Comparison of ENCODE assay signal across 8 cellular contexts in the genomic region with DNA sequence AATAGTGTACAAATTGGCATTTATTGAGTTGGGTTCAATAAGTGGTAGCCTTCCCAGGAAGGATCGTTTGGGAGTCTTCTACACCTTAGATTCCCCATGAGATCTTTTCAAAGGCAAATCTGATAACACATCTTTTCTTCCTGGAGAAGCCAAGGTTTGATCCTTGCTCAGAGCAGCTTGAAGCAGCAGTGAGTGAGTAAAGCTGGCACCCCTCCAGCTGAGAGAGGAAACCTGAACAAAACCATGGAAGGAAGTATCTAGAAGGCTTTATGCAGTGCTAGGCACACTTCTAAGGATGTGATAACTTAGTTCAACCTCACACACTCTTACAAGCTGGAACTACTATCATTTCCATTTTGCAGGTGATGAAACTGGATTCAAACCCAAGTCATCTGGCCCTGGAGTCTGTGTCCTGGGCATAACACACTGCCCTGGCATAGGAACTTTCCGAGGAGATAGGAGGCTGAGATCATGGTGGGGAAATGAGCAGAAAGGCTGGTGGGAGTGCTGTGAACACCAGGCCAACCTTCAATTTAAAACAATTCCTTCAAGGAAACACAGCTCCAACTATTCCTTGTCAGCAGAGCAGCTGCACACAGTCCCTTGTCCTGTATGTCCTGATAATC.
DNase-seq lines count a peak whose midpoint lies in the region; ATAC-seq, FAIRE-seq and TF ChIP-seq lines count a peak whose summit lies in the region.

No MANE protein-coding gene starts in this region.

- no TSS peak for BruUV-seq in A673 (replicated peaks; lab: Mats Ljungman, UMichigan)

- in situ Hi-C loops in KBM-7 (cut with MboI; ENCODE audit: low pct_unique_long_range_greater_than_20kb, low sequenced_read_pairs), result no loop called here

- no peaks in the 10 kb centered on the region for H3K36me3 Mint-ChIP-seq in mesothelial cell of epicardium

- POLR2A ChIA-PET in A673 (lab: Charles Lee; ENCODE audit: low non-redundant PET), result no interaction called here

- H3K9me3 Mint-ChIP-seq in mesothelial cell of epicardium, result no peaks in the 10 kb centered on the region

- no peak for ATAC-seq in GM19455 (IDR thresholded peaks at IDR 0.05; ENCODE audit: unreplicated experiment)
- no peak for ATAC-seq in GM19397 (IDR thresholded peaks at IDR 0.05; ENCODE audit: unreplicated experiment)

- H3K4me1 Mint-ChIP-seq in mesothelial cell of epicardium, result peaks cover 84% of the 10 kb centered on the region

- H3K27ac Mint-ChIP-seq in mesothelial cell of epicardium, result peak overlapping the region; percentile 98

- TF ChIP-seq CTCF in A673 (conservative IDR thresholded peaks at IDR 0.05; ENCODE audit: low read depth, low read length) (no peak), mesothelial cell of epicardium (IDR thresholded peaks at IDR 0.05; ENCODE audit: unreplicated experiment) (no peak)

- no peak for FAIRE-seq in H54 (lab: Jason Lieb, UNC)

- peak; percentile 20 for DNase-seq in A673 (ENCODE audit: low spot score)
- DNase-seq in KBM-7, result peak; percentile 4
- DNase-seq in dermis blood vessel endothelial cell, result peak; percentile 95
- DNase-seq in mesothelial cell of epicardium (ENCODE audit: low spot score in 2 of 2, unreplicated experiment in 2 of 2), result no peak
- no peak for DNase-seq in NAMALWA (ENCODE audit: low spot score)
- DNase-seq in H54 (ENCODE audit: insufficient read length, low spot score), result no peak

- intact Hi-C loops in A673 (cut with micrococcal nuclease; ENCODE audit: unreplicated experiment), result no loop called here

- CTCF ChIA-PET in A673 (lab: Charles Lee), result no interaction called here

- no peak overlapping the region for H3K4me3 ChIP-seq in A673 (ENCODE audit: low read depth, low read length, poor library complexity, severe bottlenecking)

- H3K9me3 ChIP-seq in A673 (ENCODE audit: low read depth, low read length, poor library complexity, severe bottlenecking), result no peaks in the 10 kb centered on the region

- H3K27ac ChIP-seq in A673 (ENCODE audit: low read depth, low read length, poor library complexity, severe bottlenecking), result no peak overlapping the region

- H3K27me3 ChIP-seq in A673 (replicated peaks; ENCODE audit: insufficient read depth, low read depth, low read length, poor library complexity), result peaks cover 80% of the 10 kb centered on the region

- H3K27me3 Mint-ChIP-seq in mesothelial cell of epicardium (ENCODE audit: low read depth), result no peaks in the 10 kb centered on the region

- H3K4me1 ChIP-seq in A673 (ENCODE audit: insufficient read depth, low read length, poor library complexity, severe bottlenecking), result no peaks in the 10 kb centered on the region

- peak overlapping the region; percentile 77 for H3K4me3 Mint-ChIP-seq in mesothelial cell of epicardium

- no peak for TF ChIP-seq POLR2A in H54 (IDR thresholded peaks at IDR 0.05; ENCODE audit: low read depth, low read length)

- no peaks in the 10 kb centered on the region for H3K36me3 ChIP-seq in A673 (ENCODE audit: insufficient read depth, low read length, poor library complexity, severe bottlenecking)

Comparison
In these comparisons a context has a peak if more than half of its experiments do, and no peak if none do; other contexts are left out.
1. DNase-seq: peak in A673 (single experiment), KBM-7 (single experiment) and dermis blood vessel endothelial cell (single experiment); none in mesothelial cell of epicardium (0 of 2), NAMALWA (single experiment) and H54 (single experiment).